Comparison of ENCODE assay signal across 1 cellular context in genomic region chr16:89312194-89312593, GRCh38.
TF ChIP-seq lines count a peak whose summit lies in the region.

No MANE protein-coding gene starts in this region.

TF ChIP-seq in GM12878, 131 proteins besides CTCF, POLR2A, EP300 and RAD21:
- no peak for TF ChIP-seq RCOR1 (conservative IDR thresholded peaks at IDR 0.05; ENCODE audit: low read depth, low read length)
- no peak for TF ChIP-seq HDAC6 (IDR thresholded peaks at IDR 0.05; ENCODE audit: unreplicated experiment)
- no peak for TF ChIP-seq MYC (IDR thresholded peaks at IDR 0.05; ENCODE audit: insufficient read depth, insufficient read length, insufficient replicate concordance, low read length, severe bottlenecking)
- TF ChIP-seq SMARCA5 (IDR thresholded peaks at IDR 0.05) = no peak
- no peak for TF ChIP-seq ZNF384 (IDR thresholded peaks at IDR 0.05; ENCODE audit: borderline replicate concordance, low read depth, low read length)
- no peak for TF ChIP-seq MLLT1 (IDR thresholded peaks at IDR 0.05)
- TF ChIP-seq NRF1 (conservative IDR thresholded peaks at IDR 0.05; ENCODE audit: low read depth, low read length) = no peak
- TF ChIP-seq SUPT20H (IDR thresholded peaks at IDR 0.05; ENCODE audit: borderline replicate concordance, control insufficient read depth, low read depth, low read length) = no peak
- TF ChIP-seq MXI1 (IDR thresholded peaks at IDR 0.05; ENCODE audit: low read depth, low read length) = no peak
- no peak for TF ChIP-seq SKIL (IDR thresholded peaks at IDR 0.05; ENCODE audit: low read depth, poor library complexity, severe bottlenecking)
- TF ChIP-seq DPF2 (IDR thresholded peaks at IDR 0.05) = no peak
- TF ChIP-seq CEBPZ (IDR thresholded peaks at IDR 0.05; ENCODE audit: low read depth, low read length) = no peak
- no peak for TF ChIP-seq RELB (IDR thresholded peaks at IDR 0.05; ENCODE audit: low read depth)
